In the genomic region with DNA sequence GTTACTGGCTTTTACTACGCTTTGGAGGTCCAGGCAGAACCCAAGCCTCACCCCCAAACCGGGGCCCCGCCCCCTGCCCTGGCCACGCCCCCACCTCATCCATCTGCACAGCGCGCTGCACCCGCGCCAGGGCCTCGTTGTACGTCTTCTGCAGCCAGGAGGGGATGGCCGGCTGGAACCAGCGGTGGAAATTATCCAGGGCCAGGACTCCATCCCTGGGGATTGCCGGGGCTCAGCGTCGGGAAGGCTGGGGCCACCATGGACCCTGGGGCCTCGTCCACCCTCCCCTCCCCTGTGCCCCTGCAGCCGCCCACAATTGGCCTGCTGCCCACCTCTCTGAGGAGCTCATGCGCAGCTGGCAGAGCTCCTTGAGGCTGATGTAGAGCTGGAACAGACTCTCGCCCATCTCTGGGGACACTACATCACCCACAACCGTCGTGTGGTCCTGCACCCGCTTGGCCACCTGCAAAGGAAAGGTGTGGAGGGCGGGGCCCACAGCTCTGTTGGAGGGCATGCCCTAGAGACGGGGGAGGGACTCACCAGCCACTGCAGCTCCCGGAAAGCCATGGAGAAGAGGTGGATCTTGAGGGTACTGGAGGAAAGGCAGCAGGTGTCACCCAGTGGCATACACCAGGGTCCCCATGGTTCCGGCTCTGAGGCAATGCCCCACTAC, we compare ENCODE assay signal across 15 cellular contexts. TPM values are rescaled to one million over a fixed set of nuclear protein-coding genes. Genes with fewer than 3 reads are reported as not detected.
DNase-seq lines count a peak whose midpoint lies in the region; ATAC-seq lines count a peak whose summit lies in the region.
"Had no signal": no experiment of that assay in that cellular context is flagged by ENCODE, and none has a peak within 500 bp of the region (broad histone marks: within the 10 kb centered on the region; RNA-seq: fewer than 3 reads in every experiment).

No MANE protein-coding gene starts in this region.

- ATAC-seq in T-helper 17 cell = no peak
- no peak for ATAC-seq in GM21619 (IDR thresholded peaks at IDR 0.05; ENCODE audit: unreplicated experiment)
- ATAC-seq: stimulated activated naive B cell treated with anti-CD40 and anti-IgM and Interleukin-4, amounts not matched to agents 10 μg/mL and 1 μg/mL and 100 μg/mL, for 72 hours had no signal

- H3K27ac Mint-ChIP-seq in T-helper 17 cell = peak overlapping the region; percentile 62

- peaks cover 19% of the 10 kb centered on the region for H3K4me1 Mint-ChIP-seq in T-helper 17 cell

- H3K36me3 Mint-ChIP-seq in T-helper 17 cell (ENCODE audit: low read depth) = peaks cover 2% of the 10 kb centered on the region

- no peaks in the 10 kb centered on the region for H3K9me3 ChIP-seq in T-helper 17 cell (ENCODE audit: control insufficient read depth, low read length, poor library complexity, severe bottlenecking)

- DNase-seq in AG08395 (ENCODE audit: low spot score) (peak; percentile 37), GM03348 (ENCODE audit: low spot score) (peak; percentile 41), T-helper 17 cell (no peak), medulla oblongata (ENCODE audit: extremely low spot score) (no peak), Kasumi-1 (lab: John Stamatoyannopoulos, UW) (no peak)
- DNase-seq: activated CD4-positive, alpha-beta T cell treated with anti-CD3 and anti-CD28 coated beads, Interleukin-2, amount 10 ng/mL, durations not matched to agents 24 days and 14 days; activated T-cell treated with anti-CD3 and anti-CD28 coated beads, Interleukin-2, amount 50 U/mL, for 48 hours; central memory CD4-positive, alpha-beta T cell; EL; mammary epithelial cell; MV-4-11; RPMI8226; stimulated activated CD4-positive, alpha-beta T cell treated with anti-CD3 and anti-CD28 coated beads, Interleukin-4, amount 100 ng/mL, for 4 hours; stimulated activated naive B cell treated with anti-CD40 and anti-IgM and Interleukin-4, amounts not matched to agents 10 μg/mL and 1 μg/mL and 100 μg/mL, for 72 hours had no signal

- H3K27me3 Mint-ChIP-seq in T-helper 17 cell = no peaks in the 10 kb centered on the region
- H3K27me3 Mint-ChIP-seq: activated CD4-positive, alpha-beta T cell treated with anti-CD3 and anti-CD28 coated beads, Interleukin-2, amount 10 ng/mL, durations not matched to agents 24 days and 14 days; stimulated activated naive B cell treated with anti-CD40 and anti-IgM and Interleukin-4, amounts not matched to agents 10 μg/mL and 1 μg/mL and 100 μg/mL, for 72 hours had no signal

- no peak overlapping the region for H3K4me3 Mint-ChIP-seq in T-helper 17 cell
- H3K4me3 Mint-ChIP-seq: activated CD4-positive, alpha-beta T cell treated with anti-CD3 and anti-CD28 coated beads, Interleukin-2, amount 10 ng/mL, durations not matched to agents 24 days and 14 days; stimulated activated naive B cell treated with anti-CD40 and anti-IgM and Interleukin-4, amounts not matched to agents 10 μg/mL and 1 μg/mL and 100 μg/mL, for 72 hours had no signal

RNA-seq across cellular contexts. Expression of a gene that starts 8.8 kb away (rescaled TPM):
- total RNA-seq in T-helper 17 cell = 100 to 1,000 TPM; 164 TPM

RNA-seq across cellular contexts. Expression of a gene that starts 19.7 kb away (rescaled TPM):
- total RNA-seq in T-helper 17 cell = 100 to 1,000 TPM in 1 of 2 donors, 10 to 100 TPM in 1; 86.0 to 114 TPM

RNA-seq across cellular contexts. Expression of a gene that starts 42.9 kb away (rescaled TPM):
- 1 to 10 TPM; 4.5 to 9.4 TPM for total RNA-seq in T-helper 17 cell

RNA-seq across cellular contexts. Expression of a gene that starts 50.8 kb away (rescaled TPM):
- 10 to 100 TPM; 30.3 to 33.4 TPM for total RNA-seq in T-helper 17 cell

Comparison
In these comparisons a context has a peak if more than half of its experiments do, and no peak if none do; other contexts are left out.
1. DNase-seq: peak in AG08395 (single experiment) and GM03348 (single experiment); none in T-helper 17 cell (0 of 3), medulla oblongata (single experiment) and Kasumi-1 (0 of 2).